Comparison of ENCODE assay signal across 13 cellular contexts in the genomic region with DNA sequence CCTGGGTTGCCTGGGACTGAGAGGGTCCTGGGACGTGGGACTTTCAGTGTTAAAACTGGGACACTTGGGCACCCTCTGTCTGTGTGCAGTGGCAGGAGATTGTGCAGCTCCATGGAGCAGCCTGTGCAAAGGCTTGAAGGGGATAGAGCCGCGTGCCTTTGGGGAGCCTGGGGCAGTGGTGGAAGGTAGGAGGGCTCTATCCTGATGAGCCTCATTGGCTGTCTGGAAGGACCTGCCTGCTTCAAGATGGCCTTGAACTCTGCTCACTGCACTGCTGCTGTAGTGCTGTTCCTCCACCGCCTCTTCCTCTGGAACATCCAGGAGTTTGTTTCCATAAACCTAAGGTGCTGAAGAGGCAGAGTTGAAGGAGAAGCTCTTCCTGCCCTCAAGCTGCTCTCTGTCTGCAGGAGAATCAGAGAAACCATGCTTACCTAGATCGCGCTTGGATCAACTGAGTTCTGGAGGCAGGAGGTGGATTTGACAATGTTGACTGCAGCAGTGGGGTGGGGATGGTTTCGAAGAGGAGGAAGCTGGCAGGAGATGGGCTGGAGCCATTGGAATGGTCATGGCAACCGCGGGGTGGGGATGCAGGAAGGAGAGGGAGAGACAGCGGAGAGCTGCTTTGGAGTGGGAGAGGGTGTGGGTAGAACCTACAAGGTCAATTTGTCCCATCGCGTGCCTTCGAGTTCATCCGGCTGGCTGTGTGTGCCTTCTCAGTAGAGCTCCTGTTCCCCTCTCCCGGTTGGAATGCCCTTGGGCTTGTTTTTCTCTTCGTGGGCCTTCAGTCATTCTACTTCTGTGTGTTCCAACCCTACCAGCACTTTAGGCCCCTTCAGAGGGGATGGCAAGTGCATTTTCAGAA. TPM values are rescaled to one million over a fixed set of nuclear protein-coding genes. Genes with fewer than 3 reads are reported as not detected.
DNase-seq lines count a peak whose midpoint lies in the region; ATAC-seq and TF ChIP-seq lines count a peak whose summit lies in the region.
"Had no signal": no experiment of that assay in that cellular context is flagged by ENCODE, and none has a peak within 500 bp of the region (broad histone marks: within the 10 kb centered on the region; RNA-seq: fewer than 3 reads in every experiment).

No MANE protein-coding gene starts in this region.

- H3K4me3 ChIP-seq in vagina, result no peak overlapping the region
- H3K4me3 ChIP-seq in HAP-1, result no peak overlapping the region

- no peaks in the 10 kb centered on the region for H3K36me3 ChIP-seq in vagina
- peaks cover 13% of the 10 kb centered on the region for H3K36me3 ChIP-seq in HAP-1 (replicated peaks)

- H3K9me3 Mint-ChIP-seq in activated naive CD8-positive, alpha-beta T cell treated with anti-CD3 and anti-CD28 coated beads, Interleukin-2, amount 10 ng/mL, durations not matched to agents 7 days and 5 days, result no peaks in the 10 kb centered on the region
- H3K9me3 Mint-ChIP-seq in activated naive CD8-positive, alpha-beta T cell treated with anti-CD3 and anti-CD28 coated beads for 36 hours, result peaks cover 2% of the 10 kb centered on the region
- H3K9me3 Mint-ChIP-seq in chondrocyte (ENCODE audit: low read depth) (no peaks in the 10 kb centered on the region), nephron (no peaks in the 10 kb centered on the region)

- TF ChIP-seq POLR2A in vagina (IDR thresholded peaks at IDR 0.05), result no peak

- no peak for DNase-seq in activated naive CD8-positive, alpha-beta T cell treated with anti-CD3 and anti-CD28 coated beads, Interleukin-2, amount 10 ng/mL, durations not matched to agents 7 days and 5 days
- DNase-seq in activated naive CD8-positive, alpha-beta T cell treated with anti-CD3 and anti-CD28 coated beads for 36 hours, result no peak
- DNase-seq in chondrocyte (ENCODE audit: low spot score), result no peak
- DNase-seq in vagina (ENCODE audit: extremely low spot score in 2 of 2), result no peak
- DNase-seq in HAP-1 (ENCODE audit: low spot score in 2 of 2), result no peak
- DNase-seq in NOMO-1 treated with dmso at 0.1 percent for 144 hours (lab: John Stamatoyannopoulos, UW; ENCODE audit: unreplicated experiment), result no peak
- DNase-seq: activated CD8-positive, alpha-beta memory T cell treated with anti-CD3 and anti-CD28 coated beads, Interleukin-2, amount 50 U/mL, for 48 hours; NCI-H2029 treated with DMSO at 0.1 percent for 48 hours; NK-92 treated with Interleukin-12 subunit alpha and Interleukin-12 subunit beta, amount 100 ng/mL, for 24 hours; stimulated activated CD4-positive, alpha-beta T cell treated with anti-CD3 and anti-CD28 coated beads, Interleukin-1b, Interleukin-23, amount 100 ng/mL, for 48 hours had no signal

- peaks cover 59% of the 10 kb centered on the region for H3K4me1 Mint-ChIP-seq in activated naive CD8-positive, alpha-beta T cell treated with anti-CD3 and anti-CD28 coated beads, Interleukin-2, amount 10 ng/mL, durations not matched to agents 7 days and 5 days
- H3K4me1 Mint-ChIP-seq in activated naive CD8-positive, alpha-beta T cell treated with anti-CD3 and anti-CD28 coated beads for 36 hours, result peaks cover 40% of the 10 kb centered on the region
- H3K4me1 Mint-ChIP-seq in chondrocyte (ENCODE audit: low read depth) (peaks cover 36% of the 10 kb centered on the region), nephron (peaks cover 47% of the 10 kb centered on the region)

- H3K4me3 Mint-ChIP-seq in activated naive CD8-positive, alpha-beta T cell treated with anti-CD3 and anti-CD28 coated beads, Interleukin-2, amount 10 ng/mL, durations not matched to agents 7 days and 5 days, result peak overlapping the region; percentile 29
- H3K4me3 Mint-ChIP-seq in activated naive CD8-positive, alpha-beta T cell treated with anti-CD3 and anti-CD28 coated beads for 36 hours, result no peak overlapping the region
- H3K4me3 Mint-ChIP-seq in chondrocyte (ENCODE audit: unreplicated experiment) (no peak overlapping the region), nephron (peak overlapping the region in 2 of 3 experiments; percentile 29 to 38)
- H3K4me3 Mint-ChIP-seq: stimulated activated naive CD8-positive, alpha-beta T cell treated with anti-CD3 and anti-CD28 coated beads, Interleukin-15, Interleukin-2, amounts not matched to agents 100 ng/mL and 50 ng/mL, for 24 hours had no signal

- peak overlapping the region; percentile 69 for H3K27ac Mint-ChIP-seq in activated naive CD8-positive, alpha-beta T cell treated with anti-CD3 and anti-CD28 coated beads, Interleukin-2, amount 10 ng/mL, durations not matched to agents 7 days and 5 days
- no peak overlapping the region for H3K27ac Mint-ChIP-seq in activated naive CD8-positive, alpha-beta T cell treated with anti-CD3 and anti-CD28 coated beads for 36 hours
- H3K27ac Mint-ChIP-seq in chondrocyte (ENCODE audit: unreplicated experiment) (peak overlapping the region; percentile 89), nephron (peak overlapping the region; percentile 94 to 95 (median 95))
- H3K27ac Mint-ChIP-seq: stimulated activated naive CD8-positive, alpha-beta T cell treated with anti-CD3 and anti-CD28 coated beads, Interleukin-15, Interleukin-2, amounts not matched to agents 100 ng/mL and 50 ng/mL, for 24 hours had no signal

- intact Hi-C loops in vagina (cut with DNase I), result no loop called here

- no peaks in the 10 kb centered on the region for H3K27me3 ChIP-seq in vagina
- no peaks in the 10 kb centered on the region for H3K27me3 ChIP-seq in HAP-1 (ENCODE audit: low read depth)

- POLR2A ChIA-PET in activated naive CD8-positive, alpha-beta T cell treated with anti-CD3 and anti-CD28 coated beads, Interleukin-2, amount 10 ng/mL, durations not matched to agents 7 days and 5 days (lab: Charles Lee), result interaction anchor here (1.3 to 5.7 kb wide), 2 partner anchors 85 to 93 kb away, joined by 4 to 44 read pairs; partner anchors contain the start of gene SOCS1

- in situ Hi-C loops in HAP-1 (cut with MboI; ENCODE audit: low sequenced_read_pairs), result no loop called here

- peaks cover 59% of the 10 kb centered on the region for H3K36me3 Mint-ChIP-seq in activated naive CD8-positive, alpha-beta T cell treated with anti-CD3 and anti-CD28 coated beads, Interleukin-2, amount 10 ng/mL, durations not matched to agents 7 days and 5 days
- peaks cover 24% of the 10 kb centered on the region for H3K36me3 Mint-ChIP-seq in activated naive CD8-positive, alpha-beta T cell treated with anti-CD3 and anti-CD28 coated beads for 36 hours
- H3K36me3 Mint-ChIP-seq in chondrocyte (ENCODE audit: low read depth) (no peaks in the 10 kb centered on the region), nephron (ENCODE audit: low read depth) (peaks cover 11% of the 10 kb centered on the region)

- H3K27ac ChIP-seq in vagina, result peak overlapping the region; percentile 89

- no peak for TF ChIP-seq CTCF in chondrocyte (IDR thresholded peaks at IDR 0.05)
- no peak for TF ChIP-seq CTCF in nephron (IDR thresholded peaks at IDR 0.05; ENCODE audit: unreplicated experiment in 3 of 3)
- TF ChIP-seq CTCF in vagina (IDR thresholded peaks at IDR 0.05), result no peak

- H3K9me3 ChIP-seq in vagina (no peaks in the 10 kb centered on the region), HAP-1 (no peaks in the 10 kb centered on the region)

- peaks cover 42% of the 10 kb centered on the region for H3K4me1 ChIP-seq in vagina
- peaks cover 7% of the 10 kb centered on the region for H3K4me1 ChIP-seq in HAP-1

- ATAC-seq in activated naive CD8-positive, alpha-beta T cell treated with anti-CD3 and anti-CD28 coated beads, Interleukin-2, amount 10 ng/mL, durations not matched to agents 7 days and 5 days (ENCODE audit: low read depth), result no peak
- no peak for ATAC-seq in HG03097 (IDR thresholded peaks at IDR 0.05; ENCODE audit: low FRiP score, unreplicated experiment)

- no peaks in the 10 kb centered on the region for H3K27me3 Mint-ChIP-seq in activated naive CD8-positive, alpha-beta T cell treated with anti-CD3 and anti-CD28 coated beads, Interleukin-2, amount 10 ng/mL, durations not matched to agents 7 days and 5 days
- no peaks in the 10 kb centered on the region for H3K27me3 Mint-ChIP-seq in activated naive CD8-positive, alpha-beta T cell treated with anti-CD3 and anti-CD28 coated beads for 36 hours
- no peaks in the 10 kb centered on the region for H3K27me3 Mint-ChIP-seq in chondrocyte (ENCODE audit: low read depth)
- H3K27me3 Mint-ChIP-seq in nephron (ENCODE audit: low read depth), result no peaks in the 10 kb centered on the region
- H3K27me3 Mint-ChIP-seq: stimulated activated naive CD8-positive, alpha-beta T cell treated with anti-CD3 and anti-CD28 coated beads, Interleukin-15, Interleukin-2, amounts not matched to agents 100 ng/mL and 50 ng/mL, for 24 hours had no signal

RNA-seq across cellular contexts. Expression of gene RMI2, which starts 3.7 kb away (rescaled TPM):
- total RNA-seq in activated naive CD8-positive, alpha-beta T cell treated with anti-CD3 and anti-CD28 coated beads, Interleukin-2, amount 10 ng/mL, durations not matched to agents 7 days and 5 days, result 10 to 100 TPM; 89.8 to 93.0 TPM
- total RNA-seq in activated naive CD8-positive, alpha-beta T cell treated with anti-CD3 and anti-CD28 coated beads for 36 hours, result 10 to 100 TPM; 50.1 to 56.1 TPM
- 1.6 to 6.5 TPM (median 1.7 TPM) in 3 replicates for total RNA-seq in chondrocyte
- total RNA-seq in vagina, result 0.74 TPM

Comparison
In these comparisons a context has a peak if more than half of its experiments do, and no peak if none do; other contexts are left out.
1. H3K4me3 Mint-ChIP-seq: peak in activated naive CD8-positive, alpha-beta T cell treated with anti-CD3 and anti-CD28 coated beads, Interleukin-2, amount 10 ng/mL, durations not matched to agents 7 days and 5 days (single experiment) and nephron (2 of 3); none in activated naive CD8-positive, alpha-beta T cell treated with anti-CD3 and anti-CD28 coated beads for 36 hours (single experiment) and chondrocyte (single experiment).